Comparison of ENCODE assay signal across 18 cellular contexts in the genomic region with DNA sequence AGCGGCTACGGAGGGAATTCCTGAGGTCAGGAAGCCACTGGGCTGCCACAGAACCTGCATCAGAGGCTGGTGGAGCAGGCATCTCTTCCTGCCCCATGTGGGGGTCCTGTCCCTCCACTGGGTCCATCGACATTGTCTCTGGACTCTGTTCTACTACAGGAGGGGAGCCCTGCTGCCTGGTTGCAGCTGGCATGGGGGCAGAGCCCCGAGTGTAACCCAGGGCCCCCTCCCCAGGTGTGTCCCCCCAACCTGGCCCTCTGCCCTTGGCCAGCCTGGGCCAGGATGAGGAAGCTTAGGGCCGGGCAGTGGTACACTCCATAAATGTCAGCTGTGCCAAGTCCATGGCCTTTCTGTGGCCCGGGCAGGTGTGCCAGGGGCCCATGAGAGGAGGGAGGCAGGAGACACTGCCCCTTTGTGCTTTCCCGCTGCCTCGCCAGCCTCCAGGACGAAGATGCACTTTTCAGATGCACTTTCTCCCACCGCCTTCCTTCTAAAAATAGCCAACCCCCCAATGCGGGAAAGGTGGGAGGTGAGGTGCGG. TPM values are rescaled to one million over a fixed set of nuclear protein-coding genes. Genes with fewer than 3 reads are reported as not detected.
DNase-seq lines count a peak whose midpoint lies in the region; ATAC-seq, FAIRE-seq and TF ChIP-seq lines count a peak whose summit lies in the region.
"Had no signal": no experiment of that assay in that cellular context is flagged by ENCODE, and none has a peak within 500 bp of the region (broad histone marks: within the 10 kb centered on the region; RNA-seq: fewer than 3 reads in every experiment).

No MANE protein-coding gene starts in this region.

- peaks cover 6% of the 10 kb centered on the region for H3K27me3 Mint-ChIP-seq in activated CD8-positive, alpha-beta T cell treated with anti-CD3 and anti-CD28 coated beads for 36 hours

- no peaks in the 10 kb centered on the region for H3K79me2 ChIP-seq in DND-41 (ENCODE audit: insufficient read depth, low read length)

- ATAC-seq in A549 (no peak), DND-41 (ENCODE audit: insufficient read depth, low read depth) (no peak)
- ATAC-seq in activated CD8-positive, alpha-beta T cell treated with anti-CD3 and anti-CD28 coated beads for 36 hours, result no peak

- FAIRE-seq in A549 (lab: Jason Lieb, UNC) (no peak), kidney (lab: Jason Lieb, UNC) (no peak)
- FAIRE-seq: G401.6, HTR-8/SVneo had no signal

- no peaks in the 10 kb centered on the region for H3K36me3 Mint-ChIP-seq in activated CD8-positive, alpha-beta T cell treated with anti-CD3 and anti-CD28 coated beads for 36 hours (ENCODE audit: low read depth)

- H3K9ac ChIP-seq in DND-41 (ENCODE audit: low read depth, low read length) (no peak overlapping the region), kidney (ENCODE audit: low read length in 2 of 2) (no peak overlapping the region)

- H3K9me3 Mint-ChIP-seq in activated CD8-positive, alpha-beta T cell treated with anti-CD3 and anti-CD28 coated beads for 36 hours, result no peaks in the 10 kb centered on the region

- TF ChIP-seq EP300 in A549 (IDR thresholded peaks at IDR 0.05), result no peak

- H3K4me1 ChIP-seq in A549 (peaks cover 21% of the 10 kb centered on the region), DND-41 (ENCODE audit: insufficient read depth, low read length) (peaks cover 16% of the 10 kb centered on the region), kidney (ENCODE audit: control insufficient read depth in 1 of 2, insufficient read depth in 1 of 2, low read depth in 1 of 2, low read length in 2 of 2) (peaks cover 3 to 9% of the 10 kb centered on the region in 2 donors)
- H3K4me1 ChIP-seq: prostate gland had no signal

- POLR2A ChIA-PET in A549 (lab: Yijun Ruan, JAX), result no interaction called here
- POLR2A ChIA-PET in activated CD8-positive, alpha-beta T cell treated with anti-CD3 and anti-CD28 coated beads for 36 hours (lab: Charles Lee), result no interaction called here

- H3K9me3 ChIP-seq in A549, result no peaks in the 10 kb centered on the region
- no peaks in the 10 kb centered on the region for H3K9me3 ChIP-seq in DND-41 (ENCODE audit: insufficient read depth, low read length, severe bottlenecking)
- no peaks in the 10 kb centered on the region for H3K9me3 ChIP-seq in kidney (ENCODE audit: control insufficient read depth in 1 of 2, low read length in 2 of 2)
- H3K9me3 ChIP-seq: esophagus muscularis mucosa, prostate gland, SJCRH30 had no signal

- TF ChIP-seq POLR2A in A549 (IDR thresholded peaks at IDR 0.05; ENCODE audit: low read length), result no peak

- CTCF ChIA-PET in A549 (lab: Yijun Ruan, JAX), result interaction anchor here (0.6 to 8.5 kb wide), 9 partner anchors 8 to 202 kb away, joined by 3 to 97 read pairs (median 4); no protein-coding TSS in a partner anchor
- CTCF ChIA-PET in activated CD8-positive, alpha-beta T cell treated with anti-CD3 and anti-CD28 coated beads for 36 hours (lab: Charles Lee), result interaction anchor here (0.6 to 0.8 kb wide), 4 partner anchors 14 to 397 kb away, joined by 3 to 4 read pairs (median 3); no protein-coding TSS in a partner anchor

- H2AFZ ChIP-seq in DND-41 (ENCODE audit: low read depth, low read length), result peak overlapping the region; percentile 51

- no peaks in the 10 kb centered on the region for H3K36me3 ChIP-seq in DND-41 (ENCODE audit: insufficient read depth, low read length)
- H3K36me3 ChIP-seq in kidney (ENCODE audit: control insufficient read depth in 1 of 2, insufficient read depth in 2 of 2, low read length in 2 of 2), result no peaks in the 10 kb centered on the region
- H3K36me3 ChIP-seq: esophagus muscularis mucosa, prostate gland, SJCRH30 had no signal

- intact Hi-C loops in activated CD8-positive, alpha-beta T cell treated with anti-CD3 and anti-CD28 coated beads for 36 hours (cut with micrococcal nuclease), result loop anchor here (10.0 kb wide), 1 partner anchor 396 kb away; no protein-coding TSS in a partner anchor
- intact Hi-C loops in kidney (cut with DNase I), result no loop called here

- H3K27ac Mint-ChIP-seq in activated CD8-positive, alpha-beta T cell treated with anti-CD3 and anti-CD28 coated beads for 36 hours, result no peak overlapping the region

- 92% methylated on average over 11 of the region's 12 CpGs for WGBS in A549 (ENCODE audit: missing lambda C conversion rate)

- H3K4me2 ChIP-seq in A549, result peak overlapping the region; percentile 90
- H3K4me2 ChIP-seq in DND-41 (ENCODE audit: insufficient read depth, low read length), result peak overlapping the region; percentile 70

- H3K4me3 ChIP-seq in A549, result peak overlapping the region; percentile 52; the same call in 1 of the 3 replicates
- H3K4me3 ChIP-seq in DND-41 (ENCODE audit: low read depth in 1 of 2, low read length in 2 of 2), result peak overlapping the region in 1 of 2 experiments; percentile 43; a peak in 1 of 4 replicates
- H3K4me3 ChIP-seq in kidney (ENCODE audit: low read length in 2 of 2), result no peak overlapping the region

- no peak for TF ChIP-seq CTCF in A549 (IDR thresholded peaks at IDR 0.05)
- no peak for TF ChIP-seq CTCF in DND-41 (IDR thresholded peaks at IDR 0.05; ENCODE audit: borderline replicate concordance, extremely low read depth, low read length, poor library complexity, severe bottlenecking)
- no peak for TF ChIP-seq CTCF in activated CD8-positive, alpha-beta T cell treated with anti-CD3 and anti-CD28 coated beads for 36 hours (IDR thresholded peaks at IDR 0.05)
- no peak for TF ChIP-seq CTCF in kidney (IDR thresholded peaks at IDR 0.05; ENCODE audit: borderline replicate concordance, extremely low read depth, insufficient read depth)

- H3K4me3 Mint-ChIP-seq in activated CD8-positive, alpha-beta T cell treated with anti-CD3 and anti-CD28 coated beads for 36 hours, result peak overlapping the region; percentile 43

- H3K27me3 ChIP-seq in DND-41 (ENCODE audit: insufficient read depth, low read length, poor library complexity), result peaks cover 13% of the 10 kb centered on the region

- H3K27ac ChIP-seq in A549, result peak overlapping the region; percentile 88 to 98
- H3K27ac ChIP-seq in DND-41 (ENCODE audit: low read length), result no peak overlapping the region
- no peak overlapping the region for H3K27ac ChIP-seq in kidney (ENCODE audit: low read depth in 2 of 2, low read length in 2 of 2)
- H3K27ac ChIP-seq: prostate gland, SJCRH30 had no signal

- TF ChIP-seq RAD21 in A549 (conservative IDR thresholded peaks at IDR 0.05 in 1 of 2, IDR thresholded peaks at IDR 0.05 in 1 of 2), result no peak

- peaks cover 10% of the 10 kb centered on the region for H4K20me1 ChIP-seq in DND-41 (ENCODE audit: insufficient read depth, low read length)

- peaks cover 4% of the 10 kb centered on the region for H3K4me1 Mint-ChIP-seq in activated CD8-positive, alpha-beta T cell treated with anti-CD3 and anti-CD28 coated beads for 36 hours (ENCODE audit: low read depth)

- DNase-seq in A549 (ENCODE audit: low read depth in 1 of 2, low spot score in 1 of 2) (no peak), DND-41 (no peak), kidney (peak; percentile 53), NCI-H1417 (lab: John Stamatoyannopoulos, UW) (no peak), kidney glomerular epithelial cell (lab: John Stamatoyannopoulos, UW) (no peak), NCI-H69 (lab: John Stamatoyannopoulos, UW) (no peak)
- no peak for DNase-seq in activated CD8-positive, alpha-beta T cell treated with anti-CD3 and anti-CD28 coated beads for 36 hours
- DNase-seq in stimulated activated naive CD4-positive, alpha-beta T cell treated with Interleukin-2 at 50 U/mL for 16 hours (lab: John Stamatoyannopoulos, UW), result no peak
- DNase-seq: activated effector memory CD4-positive, alpha-beta T cell treated with Interleukin-2 at 50 U/mL for 16 hours; HCEC 1CT; NCI-H1105 treated with DMSO at 0.1 percent for 48 hours; NCI-H82; SJCRH30 had no signal

RNA-seq across cellular contexts. Expression of gene EXOC3L4, which starts 4.0 kb away (rescaled TPM):
- 0.94 and 1.5 TPM in 2 replicates for polyA plus RNA-seq in A549 (2011; rRNA removed)
- 4.3 and 7.2 TPM in 2 replicates for polyA plus RNA-seq in A549 (2012; cell fraction: cytosol; rRNA removed)
- 15.2 and 17.0 TPM in 2 replicates for polyA plus RNA-seq in A549 (2012; cell fraction: nucleus; rRNA removed)
- polyA plus RNA-seq in A549 (2017; fragmentation: RNase III; extraction: RNeasy Plus Mini Kit Qiagen cat#74134 plus additional on column Dnase treatment), result 4.3 to 4.9 TPM (median 4.7 TPM) in 3 replicates
- 1.2 and 2.7 TPM in 2 replicates for polyA minus RNA-seq in A549 (2011; rRNA and poly(A)+ RNA removed)
- total RNA-seq in activated CD8-positive, alpha-beta T cell treated with anti-CD3 and anti-CD28 coated beads for 36 hours, result not detected
- total RNA-seq in kidney, result 11.6 TPM
- 15.6 TPM for polyA plus RNA-seq in kidney (ENCODE audit: insufficient read depth, low read depth, low replicate concordance)
- total RNA-seq: lung microvascular endothelial cell, SJCRH30 had no signal

RNA-seq across cellular contexts. Expression of gene LBHD2, which starts 6.5 kb away (rescaled TPM):
- polyA plus RNA-seq in A549 (2011; rRNA removed) (not detected in 2 replicates), A549 (2017; fragmentation: RNase III; extraction: RNeasy Plus Mini Kit Qiagen cat#74134 plus additional on column Dnase treatment) (not detected in 3 replicates), kidney (ENCODE audit: insufficient read depth, low read depth, low replicate concordance) (0.82 TPM)
- polyA plus RNA-seq in A549 (2012; cell fraction: cytosol; rRNA removed), result 0.06 and 0.08 TPM in 2 replicates
- not detected in 2 replicates for polyA plus RNA-seq in A549 (2012; cell fraction: nucleus; rRNA removed)
- polyA minus RNA-seq in A549 (2011; rRNA and poly(A)+ RNA removed), result not detected in 2 replicates
- total RNA-seq in activated CD8-positive, alpha-beta T cell treated with anti-CD3 and anti-CD28 coated beads for 36 hours, result not detected
- not detected for total RNA-seq in kidney
- total RNA-seq: esophagus muscularis mucosa, lung microvascular endothelial cell, SJCRH30 had no signal

RNA-seq across cellular contexts. Expression of gene TNFAIP2, which starts 32.7 kb away (rescaled TPM):
- polyA plus RNA-seq in A549 (2011; rRNA removed) (222 and 249 TPM in 2 replicates), A549 (2017; fragmentation: RNase III; extraction: RNeasy Plus Mini Kit Qiagen cat#74134 plus additional on column Dnase treatment) (254 to 344 TPM (median 332 TPM) in 3 replicates), kidney (ENCODE audit: insufficient read depth, low read depth, low replicate concordance) (42.9 TPM)
- polyA plus RNA-seq in A549 (2012; cell fraction: cytosol; rRNA removed), result 330 and 432 TPM in 2 replicates
- polyA plus RNA-seq in A549 (2012; cell fraction: nucleus; rRNA removed), result 944 and 1,061 TPM in 2 replicates
- polyA minus RNA-seq in A549 (2011; rRNA and poly(A)+ RNA removed), result 229 and 304 TPM in 2 replicates
- 1 to 10 TPM; 1.1 to 1.2 TPM for total RNA-seq in activated CD8-positive, alpha-beta T cell treated with anti-CD3 and anti-CD28 coated beads for 36 hours
- 301 TPM for total RNA-seq in kidney

RNA-seq across cellular contexts. Expression of gene CDC42BPB, which starts 33.2 kb away (rescaled TPM):
- polyA plus RNA-seq in A549 (2011; rRNA removed) (57.1 and 105 TPM in 2 replicates), A549 (2017; fragmentation: RNase III; extraction: RNeasy Plus Mini Kit Qiagen cat#74134 plus additional on column Dnase treatment) (56.0 to 56.4 TPM (median 56.0 TPM) in 3 replicates), kidney (ENCODE audit: insufficient read depth, low read depth, low replicate concordance) (22.5 TPM)
- 72.4 and 91.1 TPM in 2 replicates for polyA plus RNA-seq in A549 (2012; cell fraction: cytosol; rRNA removed)
- polyA plus RNA-seq in A549 (2012; cell fraction: nucleus; rRNA removed), result 197 and 207 TPM in 2 replicates
- 176 and 179 TPM in 2 replicates for polyA minus RNA-seq in A549 (2011; rRNA and poly(A)+ RNA removed)
- under 1 TPM; 0.72 to 0.96 TPM for total RNA-seq in activated CD8-positive, alpha-beta T cell treated with anti-CD3 and anti-CD28 coated beads for 36 hours
- total RNA-seq in kidney, result 127 TPM

Comparison
In these comparisons a context has a peak if more than half of its experiments do, and no peak if none do; other contexts are left out.
1. H3K27ac ChIP-seq: peak in A549 (2 of 2); none in DND-41 (single experiment) and kidney (0 of 2).
2. RNA of gene EXOC3L4, which starts 4.0 kb away (total RNA-seq): 11.6 TPM in kidney (single experiment); not detected in activated CD8-positive, alpha-beta T cell treated with anti-CD3 and anti-CD28 coated beads for 36 hours; every median in the first group is over 10 times any median in the second.
3. RNA of gene TNFAIP2, which starts 32.7 kb away (total RNA-seq): 301 TPM in kidney (single experiment); 1.1 to 1.2 TPM in activated CD8-positive, alpha-beta T cell treated with anti-CD3 and anti-CD28 coated beads for 36 hours; every median in the first group is over 100 times any median in the second.